In genomic region chr3:197953881-197954280, GRCh38 we compare ENCODE assay signal across 12 cellular contexts. TPM values are rescaled to one million over a fixed set of nuclear protein-coding genes. Genes with fewer than 3 reads are reported as not detected.
A peak's percentile ranks its signal among the peaks of the same experiment; 100 is the strongest.
DNase-seq lines count a peak whose midpoint lies in the region; ATAC-seq, FAIRE-seq and TF ChIP-seq lines count a peak whose summit lies in the region.
"Had no signal": no experiment of that assay in that cellular context is flagged by ENCODE, and none has a peak within 500 bp of the region (broad histone marks: within the 10 kb centered on the region; RNA-seq: fewer than 3 reads in every experiment).

No MANE protein-coding gene starts in this region.

- no peak for FAIRE-seq in K562 (lab: Jason Lieb, UNC)
- no peak for FAIRE-seq in GM12891 (lab: Jason Lieb, UNC)
- FAIRE-seq: kidney, pancreas had no signal

- DNase-seq in Caco-2, result no peak
- DNase-seq in K562 (ENCODE audit: extremely low read depth in 1 of 4, low spot score in 3 of 4), result no peak
- no peak for DNase-seq in mesenchymal stem cell
- no peak for DNase-seq in stimulated activated naive CD4-positive, alpha-beta T cell (lab: John Stamatoyannopoulos, UW)
- no peak for DNase-seq in GM12891 (ENCODE audit: insufficient read length, low spot score)
- DNase-seq in MM.1S, result no peak
- DNase-seq: activated gamma-delta T cell, kidney, NCI-H1105 treated with DMSO at 0.1 percent for 48 hours, pancreas had no signal

- in situ Hi-C loops in K562 (cut with MboI), result no loop called here

- no peak overlapping the region for H2BK5ac ChIP-seq in mesenchymal stem cell (ENCODE audit: low read depth, low read length, poor library complexity, severe bottlenecking)

- H3K18ac ChIP-seq in mesenchymal stem cell (ENCODE audit: low read depth in 1 of 2, low read length in 2 of 2), result no peak overlapping the region

- no peak overlapping the region for H2BK12ac ChIP-seq in mesenchymal stem cell (ENCODE audit: low read length in 2 of 2)

- no peak overlapping the region for H2AK5ac ChIP-seq in mesenchymal stem cell (ENCODE audit: low read length, severe bottlenecking)

- H3K4me2 ChIP-seq in K562 (ENCODE audit: insufficient read depth, low read length) (no peak overlapping the region), mesenchymal stem cell (ENCODE audit: low read length, poor library complexity, severe bottlenecking) (no peak overlapping the region), MM.1S (ENCODE audit: low read depth, low read length) (no peak overlapping the region)

- TF ChIP-seq POLR2A in K562 (conservative IDR thresholded peaks at IDR 0.05) (no peak), GM12891 (IDR thresholded peaks at IDR 0.05; ENCODE audit: low read depth, low read length) (no peak)

- peak overlapping the region; percentile 37 to 54; a peak in 2 of 4 replicates for H3K9ac ChIP-seq in K562 (ENCODE audit: insufficient read depth in 1 of 2, low read depth in 2 of 2, low read length in 2 of 2)
- peak overlapping the region; percentile 81 for H3K9ac ChIP-seq in mesenchymal stem cell (ENCODE audit: low read length)
- H3K9ac ChIP-seq in MM.1S (ENCODE audit: low read length), result no peak overlapping the region

- H2BK120ac ChIP-seq in mesenchymal stem cell (ENCODE audit: low read depth, low read length), result no peak overlapping the region

- H3K27ac Mint-ChIP-seq in Caco-2 (ENCODE audit: unreplicated experiment), result peak overlapping the region; percentile 45
- H3K27ac Mint-ChIP-seq in IgD-negative memory B cell, result peak overlapping the region; percentile 4 to 79 (median 79)

- BruUV-seq in Caco-2 (replicated peaks; lab: Mats Ljungman, UMichigan), result no TSS peak
- BruUV-seq in K562 (replicated peaks; lab: Mats Ljungman, UMichigan), result TSS peak; percentile 3

- peaks cover 81% of the 10 kb centered on the region for H3F3A ChIP-seq in MM.1S (ENCODE audit: insufficient read depth, low read length)

- POLR2A ChIA-PET in Caco-2 (lab: Charles Lee) (no interaction called here), K562 (lab: Yijun Ruan, JAX) (interaction anchor here (1.7 to 1.8 kb wide), 3 partner anchors 10 to 41 kb away, joined by 4 to 10 read pairs (median 7); no protein-coding TSS in a partner anchor)

- H3K4ac ChIP-seq in mesenchymal stem cell (ENCODE audit: low read depth in 1 of 2, low read length in 2 of 2), result no peak overlapping the region

- ATAC-seq in K562 (no peak), GM18873 (IDR thresholded peaks at IDR 0.05; ENCODE audit: low FRiP score, unreplicated experiment) (no peak)
- ATAC-seq: pancreas had no signal

- H2AFZ ChIP-seq in K562 (ENCODE audit: low read depth, low read length) (no peak overlapping the region), mesenchymal stem cell (ENCODE audit: low read depth, low read length) (no peak overlapping the region), MM.1S (ENCODE audit: low read length) (no peak overlapping the region)

- WGBS in K562 (ENCODE audit: insufficient coverage, low coverage, missing lambda C conversion rate), result 74% methylated on average over 7 of the region's 7 CpGs
- 97% methylated on average over 7 of the region's 7 CpGs for WGBS in mesenchymal stem cell

- H3K9me3 ChIP-seq in Caco-2, result no peaks in the 10 kb centered on the region
- H3K9me3 ChIP-seq in K562 (replicated peaks; ENCODE audit: control insufficient read depth, insufficient read depth, low read depth, low read length), result no peaks in the 10 kb centered on the region
- no peaks in the 10 kb centered on the region for H3K9me3 ChIP-seq in mesenchymal stem cell (ENCODE audit: control insufficient read depth, low read length)
- no peaks in the 10 kb centered on the region for H3K9me3 ChIP-seq in MM.1S (replicated peaks; ENCODE audit: insufficient read depth, low read length)
- H3K9me3 ChIP-seq: pancreas had no signal

- H3K27me3 ChIP-seq in Caco-2 (replicated peaks; ENCODE audit: control insufficient read depth, insufficient read depth, low read length) (no peaks in the 10 kb centered on the region), K562 (ENCODE audit: control insufficient read depth in 2 of 2, insufficient read depth in 2 of 2, low read length in 2 of 2) (no peaks in the 10 kb centered on the region), mesenchymal stem cell (ENCODE audit: control insufficient read depth in 1 of 2, insufficient read depth in 1 of 2, low read length in 2 of 2) (no peaks in the 10 kb centered on the region), MM.1S (replicated peaks; ENCODE audit: insufficient read depth, low read length) (no peaks in the 10 kb centered on the region)
- H3K27me3 ChIP-seq: pancreas had no signal

- H4K91ac ChIP-seq in mesenchymal stem cell (ENCODE audit: low read length), result no peak overlapping the region

- H3K9me3 Mint-ChIP-seq in Caco-2 (ENCODE audit: unreplicated experiment), result no peaks in the 10 kb centered on the region
- H3K9me3 Mint-ChIP-seq in IgD-negative memory B cell, result no peaks in the 10 kb centered on the region

- H3K36me3 ChIP-seq in Caco-2 (ENCODE audit: control insufficient read depth, insufficient read depth, low read length), result peaks cover 4% of the 10 kb centered on the region
- H3K36me3 ChIP-seq in K562 (ENCODE audit: control insufficient read depth, insufficient read depth, low read length), result peaks cover 69% of the 10 kb centered on the region
- peaks cover 37 to 73% of the 10 kb centered on the region in 2 experiments for H3K36me3 ChIP-seq in mesenchymal stem cell (ENCODE audit: control insufficient read depth in 1 of 2, insufficient read depth in 2 of 2, low read depth in 1 of 2, low read length in 2 of 2)
- H3K36me3 ChIP-seq in MM.1S (replicated peaks; ENCODE audit: insufficient read depth, low read length), result peaks cover 46% of the 10 kb centered on the region

- intact Hi-C loops in Caco-2 (cut with micrococcal nuclease; ENCODE audit: unreplicated experiment), result no loop called here
- intact Hi-C loops in K562 (cut with micrococcal nuclease), result loop anchor here (10.0 kb wide), 1 partner anchor 219 kb away; the partner anchor contains the start of gene RUBCN

- no peak for TF ChIP-seq EP300 in K562 (IDR thresholded peaks at IDR 0.05; ENCODE audit: low read length)

- peaks cover 66% of the 10 kb centered on the region for H3K79me2 ChIP-seq in K562 (ENCODE audit: control insufficient read depth, insufficient read depth, low read length)
- peaks cover 50% of the 10 kb centered on the region for H3K79me2 ChIP-seq in MM.1S (ENCODE audit: low read length)

- peak overlapping the region; percentile 50 for H3K4me3 Mint-ChIP-seq in Caco-2 (ENCODE audit: unreplicated experiment)
- peak overlapping the region in 2 of 4 donors; percentile 16 to 64 for H3K4me3 Mint-ChIP-seq in IgD-negative memory B cell

- no peaks in the 10 kb centered on the region for H3K9me2 ChIP-seq in MM.1S (replicated peaks; ENCODE audit: insufficient read depth, low read length)

- H3K4me1 ChIP-seq in Caco-2 (peaks cover 19% of the 10 kb centered on the region), K562 (replicated peaks in 1 of 2; ENCODE audit: control insufficient read depth in 2 of 2, insufficient read depth in 2 of 2, low read length in 2 of 2) (peaks cover 28 to 39% of the 10 kb centered on the region in 2 experiments), mesenchymal stem cell (ENCODE audit: control insufficient read depth, insufficient read depth, low read depth, low read length) (peaks cover 10% of the 10 kb centered on the region), MM.1S (ENCODE audit: low read length) (peaks cover 11% of the 10 kb centered on the region)

- H2BK15ac ChIP-seq in mesenchymal stem cell (ENCODE audit: low read depth, poor library complexity, severe bottlenecking), result no peak overlapping the region

- H3K27me3 Mint-ChIP-seq in Caco-2 (ENCODE audit: insufficient read depth, unreplicated experiment), result no peaks in the 10 kb centered on the region
- H3K27me3 Mint-ChIP-seq in IgD-negative memory B cell, result no peaks in the 10 kb centered on the region

- TF ChIP-seq RAD21 in K562 (CRISPR knock-in tag; conservative IDR thresholded peaks at IDR 0.05 in 1 of 2, IDR thresholded peaks at IDR 0.05 in 1 of 2), result no peak

- no peak overlapping the region for H4K8ac ChIP-seq in mesenchymal stem cell (ENCODE audit: low read length)

- no peak overlapping the region for H3K4me3 ChIP-seq in Caco-2 (ENCODE audit: low read depth, low read length)
- no peak overlapping the region for H3K4me3 ChIP-seq in K562
- peak overlapping the region in 1 of 2 experiments; percentile 54 for H3K4me3 ChIP-seq in mesenchymal stem cell (ENCODE audit: insufficient read depth in 1 of 2, low read depth in 1 of 2, low read length in 2 of 2)
- H3K4me3 ChIP-seq in MM.1S (ENCODE audit: low read length), result no peak overlapping the region
- H3K4me3 ChIP-seq: pancreas had no signal

- H3K36me3 Mint-ChIP-seq in Caco-2 (ENCODE audit: insufficient read depth, unreplicated experiment) (peaks cover 91% of the 10 kb centered on the region), IgD-negative memory B cell (peaks cover 6% of the 10 kb centered on the region)

- H3K27ac ChIP-seq in K562 (ENCODE audit: extremely low read depth, low read depth, low read length), result peak overlapping the region; percentile 59; the same call in 2 of the 3 replicates
- no peak overlapping the region for H3K27ac ChIP-seq in mesenchymal stem cell (ENCODE audit: low read length, poor library complexity, severe bottlenecking)
- H3K27ac ChIP-seq in MM.1S (ENCODE audit: low read length), result no peak overlapping the region
- H3K27ac ChIP-seq: pancreas had no signal

- peaks cover 2% of the 10 kb centered on the region for H3K79me1 ChIP-seq in mesenchymal stem cell (replicated peaks; ENCODE audit: low read length, poor library complexity, severe bottlenecking)

- H3K4me1 Mint-ChIP-seq in Caco-2 (ENCODE audit: low read depth, unreplicated experiment) (peaks cover 19% of the 10 kb centered on the region), IgD-negative memory B cell (peaks cover 24 to 36% (median 35%) of the 10 kb centered on the region in 3 donors)

- H4K20me1 ChIP-seq in K562 (replicated peaks; ENCODE audit: control insufficient read depth, insufficient read depth, low read length) (peaks cover 17% of the 10 kb centered on the region; the same call in 1 of the 2 replicates), MM.1S (ENCODE audit: insufficient read depth, low read length) (peaks cover 12% of the 10 kb centered on the region; the same call in 1 of the 2 replicates)

- TF ChIP-seq CTCF in Caco-2 (IDR thresholded peaks at IDR 0.05; ENCODE audit: insufficient read depth in 1 of 2, low read depth in 1 of 2, low read length in 1 of 2, severe bottlenecking in 1 of 2, unreplicated experiment in 1 of 2) (no peak), K562 (IDR thresholded peaks at IDR 0.05 in 2 of 3, conservative IDR thresholded peaks at IDR 0.05 in 1 of 3; ENCODE audit: insufficient read depth in 2 of 3, low read depth in 1 of 3, low read length in 3 of 3) (no peak), MM.1S (IDR thresholded peaks at IDR 0.05; ENCODE audit: low read length) (no peak)

- H3K9me1 ChIP-seq in K562 (ENCODE audit: control insufficient read depth, insufficient read depth, low read length), result no peaks in the 10 kb centered on the region

- H3K23ac ChIP-seq in mesenchymal stem cell (ENCODE audit: low read length in 2 of 2), result no peak overlapping the region

- CTCF ChIA-PET in Caco-2 (lab: Charles Lee), result no interaction called here
- CTCF ChIA-PET in K562 (lab: Yijun Ruan, JAX; ENCODE audit: low intra/inter-chr PET ratio), result no interaction called here

- no peak overlapping the region for H3K14ac ChIP-seq in mesenchymal stem cell (ENCODE audit: low read length in 2 of 2)

RNA-seq across cellular contexts. Expression of gene RPL35A, which starts 3.9 kb away (rescaled TPM):
- total RNA-seq in Caco-2 (2022), result 880 and 900 TPM in 2 replicates
- 1,996 TPM for polyA plus RNA-seq in IgD-negative memory B cell
- total RNA-seq in K562 (2011; cell fraction: chromatin; rRNA removed; ENCODE audit: low replicate concordance), result 205 and 265 TPM in 2 replicates
- total RNA-seq in K562 (2011; cell fraction: nucleolus; rRNA removed), result 160 and 166 TPM in 2 replicates
- 355 and 545 TPM in 2 replicates for total RNA-seq in K562 (2011; cell fraction: nucleoplasm; rRNA removed)
- 998 and 1,475 TPM in 2 replicates for total RNA-seq in K562 (2014; rRNA removed)
- total RNA-seq in K562 (2014; rRNA removed; fragmentation: Illumina TruSeq; extraction: Trizol), result 2,429 and 2,625 TPM in 2 replicates
- 1,966 and 2,155 TPM in 2 replicates for total RNA-seq in K562 (2015; rRNA removed; fragmentation: Illumina TruSeq; extraction: Trizol)
- 1,574 and 1,710 TPM in 2 replicates for total RNA-seq in K562 (2021)
- 1,725 and 2,163 TPM in 2 replicates for polyA plus RNA-seq in K562 (2011; rRNA removed)
- polyA plus RNA-seq in K562 (2011; cell fraction: cytosol; rRNA removed), result 410 and 873 TPM in 2 replicates
- 282 and 691 TPM in 2 replicates for polyA plus RNA-seq in K562 (2011; cell fraction: nucleus; rRNA removed)
- 2,790 and 3,257 TPM in 2 replicates for polyA plus RNA-seq in K562 (2012)
- 2,519 and 2,591 TPM in 2 replicates for polyA plus RNA-seq in K562 (2014; fragmentation: Illumina TruSeq; extraction: Trizol)
- 1,000 to 10,000 TPM; 2,367 to 2,942 TPM for polyA plus RNA-seq in K562 (2014; fragmentation: Nextera tagmentation; extraction: Ambion mirVana)
- polyA plus RNA-seq in K562 (2014; rRNA removed), result 2,582 and 2,839 TPM in 2 replicates
- polyA minus RNA-seq in K562 (2011; rRNA and poly(A)+ RNA removed), result 454 and 610 TPM in 2 replicates
- 278 and 319 TPM in 2 replicates for polyA minus RNA-seq in K562 (2011; cell fraction: cytosol; rRNA and poly(A)+ RNA removed)
- polyA minus RNA-seq in K562 (2011; cell fraction: nucleus; rRNA and poly(A)+ RNA removed), result 49.8 and 108 TPM in 2 replicates
- 2,543 TPM for polyA plus RNA-seq in mesenchymal stem cell (2013, experiment 1 of 2)
- polyA plus RNA-seq in mesenchymal stem cell (2013, experiment 2 of 2), result 2,470 TPM
- polyA plus RNA-seq in GM12891 (2012; ENCODE audit: low read depth, missing spikeins), result 4,137 TPM

RNA-seq across cellular contexts. Expression of gene LMLN, which starts 6.1 kb away (rescaled TPM):
- 2.4 and 2.5 TPM in 2 replicates for total RNA-seq in Caco-2 (2022)
- 1.3 TPM for polyA plus RNA-seq in IgD-negative memory B cell
- 30.3 and 71.8 TPM in 2 replicates for total RNA-seq in K562 (2011; cell fraction: chromatin; rRNA removed; ENCODE audit: low replicate concordance)
- total RNA-seq in K562 (2011; cell fraction: nucleolus; rRNA removed), result 21.2 and 21.8 TPM in 2 replicates
- 33.3 and 46.4 TPM in 2 replicates for total RNA-seq in K562 (2011; cell fraction: nucleoplasm; rRNA removed)
- 3.8 and 6.0 TPM in 2 replicates for total RNA-seq in K562 (2014; rRNA removed)
- 6.9 and 7.9 TPM in 2 replicates for total RNA-seq in K562 (2014; rRNA removed; fragmentation: Illumina TruSeq; extraction: Trizol)
- total RNA-seq in K562 (2015; rRNA removed; fragmentation: Illumina TruSeq; extraction: Trizol), result 5.1 and 6.0 TPM in 2 replicates
- total RNA-seq in K562 (2021), result 11.0 and 11.2 TPM in 2 replicates
- 15.9 and 16.7 TPM in 2 replicates for polyA plus RNA-seq in K562 (2011; rRNA removed)
- polyA plus RNA-seq in K562 (2011; cell fraction: cytosol; rRNA removed), result 8.1 and 12.8 TPM in 2 replicates
- 21.0 and 24.6 TPM in 2 replicates for polyA plus RNA-seq in K562 (2011; cell fraction: nucleus; rRNA removed)
- 5.7 and 6.6 TPM in 2 replicates for polyA plus RNA-seq in K562 (2012)
- 8.1 and 8.5 TPM in 2 replicates for polyA plus RNA-seq in K562 (2014; fragmentation: Illumina TruSeq; extraction: Trizol)
- 1 to 10 TPM; 2.2 to 2.7 TPM for polyA plus RNA-seq in K562 (2014; fragmentation: Nextera tagmentation; extraction: Ambion mirVana)
- 8.5 and 12.5 TPM in 2 replicates for polyA plus RNA-seq in K562 (2014; rRNA removed)
- polyA minus RNA-seq in K562 (2011; rRNA and poly(A)+ RNA removed), result 19.7 and 22.4 TPM in 2 replicates
- polyA minus RNA-seq in K562 (2011; cell fraction: cytosol; rRNA and poly(A)+ RNA removed), result 6.8 and 12.5 TPM in 2 replicates
- 12.4 and 18.9 TPM in 2 replicates for polyA minus RNA-seq in K562 (2011; cell fraction: nucleus; rRNA and poly(A)+ RNA removed)
- 5.8 TPM for polyA plus RNA-seq in mesenchymal stem cell (2013, experiment 1 of 2)
- polyA plus RNA-seq in mesenchymal stem cell (2013, experiment 2 of 2), result 5.2 TPM
- 0.82 TPM for polyA plus RNA-seq in GM12891 (2012; ENCODE audit: low read depth, missing spikeins)
